In genomic region chr5:14376789-14377188, GRCh38 we compare ENCODE assay signal across 24 cellular contexts.
DNase-seq lines count a peak whose midpoint lies in the region; ATAC-seq and TF ChIP-seq lines count a peak whose summit lies in the region.
"Had no signal": no experiment of that assay in that cellular context is flagged by ENCODE, and none has a peak within 500 bp of the region (broad histone marks: within the 10 kb centered on the region; RNA-seq: fewer than 3 reads in every experiment).

No MANE protein-coding gene starts in this region.

- H3K27me3 ChIP-seq in PC-3 (ENCODE audit: low read length) (no peaks in the 10 kb centered on the region), osteoblast (ENCODE audit: insufficient read depth, low read length) (no peaks in the 10 kb centered on the region)
- H3K27me3 ChIP-seq: BE2C, BLaER1 had no signal

- peaks cover 27% of the 10 kb centered on the region for H3K4me1 Mint-ChIP-seq in memory B cell
- H3K4me1 Mint-ChIP-seq: CD4-positive, alpha-beta memory T cell; CD4-positive, CD25-positive, alpha-beta regulatory T cell had no signal

- H3K4me3 ChIP-seq in PC-3 (ENCODE audit: low read length) = no peak overlapping the region
- no peak overlapping the region for H3K4me3 ChIP-seq in osteoblast (ENCODE audit: insufficient read depth, low read length)
- H3K4me3 ChIP-seq: BLaER1 had no signal

- H2AFZ ChIP-seq in PC-3 (ENCODE audit: low read length) (no peak overlapping the region), osteoblast (ENCODE audit: low read length) (no peak overlapping the region)

- no peak overlapping the region for H3K4me2 ChIP-seq in PC-3 (ENCODE audit: low read length)
- no peak overlapping the region for H3K4me2 ChIP-seq in osteoblast (ENCODE audit: insufficient read depth, low read length)
- H3K4me2 ChIP-seq: BLaER1 had no signal

- H3K9me3 ChIP-seq in PC-3 (ENCODE audit: low read length) (no peaks in the 10 kb centered on the region), osteoblast (ENCODE audit: low read depth, low read length) (no peaks in the 10 kb centered on the region)
- H3K9me3 ChIP-seq: BE2C, BLaER1 had no signal

- H3K9me3 Mint-ChIP-seq in memory B cell = peaks cover 2% of the 10 kb centered on the region
- H3K9me3 Mint-ChIP-seq: CD4-positive, alpha-beta memory T cell; CD4-positive, CD25-positive, alpha-beta regulatory T cell; CD8-positive, alpha-beta memory T cell had no signal

- H3K4me3 Mint-ChIP-seq in memory B cell = no peak overlapping the region
- H3K4me3 Mint-ChIP-seq: CD14-positive monocyte; CD4-positive, alpha-beta memory T cell; CD4-positive, CD25-positive, alpha-beta regulatory T cell; CD8-positive, alpha-beta memory T cell had no signal

- 0 out of 2 replicates have a peak, but pooled peaks cover 4% of the 10 kb centered on the region for H3K79me2 ChIP-seq in PC-3 (ENCODE audit: low read length)
- H3K79me2 ChIP-seq in osteoblast (ENCODE audit: insufficient read depth, low read length) = peaks cover 61% of the 10 kb centered on the region

- H3K9ac ChIP-seq in PC-3 (ENCODE audit: low read length) = 0 out of 2 replicates have a peak overlapping the region, but pooled peaks have one; percentile 5
- H3K9ac ChIP-seq: BLaER1 had no signal

- DNase-seq in PC-3 (peak; percentile 51), memory B cell (ENCODE audit: low spot score in 2 of 2) (no peak), osteoblast (ENCODE audit: insufficient read length, low spot score, missing footprints) (peak; percentile 53), cardiac septum (ENCODE audit: low spot score) (no peak), epidermal melanocyte (ENCODE audit: insufficient read length, low spot score) (no peak), NCI-H1092 (lab: John Stamatoyannopoulos, UW) (no peak)
- DNase-seq: 8988T; ACHN; BE2C; C1 segment of cervical spinal cord; CD4-positive, alpha-beta memory T cell; CD4-positive, CD25-positive, alpha-beta regulatory T cell; CD8-positive, alpha-beta memory T cell; COR-L47; DMS 273 treated with DMSO at 0.1 percent for 48 hours; DMS153; DMS53; DMS79; DND-41; EL; GDM1 had no signal

- peaks cover 8% of the 10 kb centered on the region for H3F3A ChIP-seq in PC-3 (ENCODE audit: low read length, unreplicated experiment)

- POLR2A ChIA-PET in PC-3 (lab: Charles Lee; ENCODE audit: unreplicated experiment) = interaction anchor here (0.6 kb wide), 1 partner anchor 272 kb away, joined by 4 read pairs; no protein-coding TSS in a partner anchor

- H3K27me3 Mint-ChIP-seq in memory B cell = no peaks in the 10 kb centered on the region

- H3K27ac Mint-ChIP-seq in memory B cell = peak overlapping the region; percentile 60
- H3K27ac Mint-ChIP-seq: CD4-positive, alpha-beta memory T cell; CD4-positive, CD25-positive, alpha-beta regulatory T cell; CD8-positive, alpha-beta memory T cell had no signal

- H3K36me3 ChIP-seq in PC-3 (ENCODE audit: low read depth, low read length) = peaks cover 84% of the 10 kb centered on the region
- peaks cover 83% of the 10 kb centered on the region for H3K36me3 ChIP-seq in osteoblast (ENCODE audit: insufficient read depth, low read length)

- no TSS peak for BruUV-seq in PC-3 (replicated peaks; lab: Mats Ljungman, UMichigan)

- H3K36me3 Mint-ChIP-seq in memory B cell = peaks cover 48% of the 10 kb centered on the region
- H3K36me3 Mint-ChIP-seq: CD4-positive, alpha-beta memory T cell; CD8-positive, alpha-beta memory T cell had no signal

- TF ChIP-seq CTCF in PC-3 (conservative IDR thresholded peaks at IDR 0.05; ENCODE audit: low read depth, low read length) (no peak), osteoblast (IDR thresholded peaks at IDR 0.05; ENCODE audit: extremely low read depth, low read depth, low read length) (no peak)

- 0 out of 2 replicates have a peak, but pooled peaks cover 3% of the 10 kb centered on the region for H4K20me1 ChIP-seq in PC-3 (ENCODE audit: low read length)
- H4K20me1 ChIP-seq in osteoblast (ENCODE audit: insufficient read depth, low read length) = peaks cover 17% of the 10 kb centered on the region

- peak; percentile 91 for ATAC-seq in PC-3
- ATAC-seq in memory B cell (ENCODE audit: low read depth) = no peak
- no peak for ATAC-seq in GM21360 (IDR thresholded peaks at IDR 0.05; ENCODE audit: unreplicated experiment)

- H3K4me1 ChIP-seq in PC-3 (ENCODE audit: insufficient read depth, low read length) (peaks cover 7% of the 10 kb centered on the region; the same call in 1 of the 2 replicates), osteoblast (ENCODE audit: insufficient read depth, low read length) (peaks cover 9% of the 10 kb centered on the region)

- H3K27ac ChIP-seq in PC-3 (ENCODE audit: low read length) (peak overlapping the region; percentile 66), osteoblast (ENCODE audit: low read depth, low read length) (no peak overlapping the region)
- H3K27ac ChIP-seq: BLaER1 had no signal

- H3K9me2 ChIP-seq in PC-3 (replicated peaks; ENCODE audit: low read length) = no peaks in the 10 kb centered on the region

- intact Hi-C loops in PC-3 (cut with micrococcal nuclease) = no loop called here
- intact Hi-C loops in cardiac septum (cut with DNase I) = no loop called here

- CTCF ChIA-PET in PC-3 (lab: Charles Lee) = interaction anchor here (0.7 kb wide), 1 partner anchor 15 kb away, joined by 4 read pairs; no protein-coding TSS in a partner anchor

Comparison
In these comparisons a context has a peak if more than half of its experiments do, and no peak if none do; other contexts are left out.
1. DNase-seq: peak in PC-3 (single experiment) and osteoblast (single experiment); none in memory B cell (0 of 2), cardiac septum (single experiment), epidermal melanocyte (single experiment) and NCI-H1092 (single experiment).